Comparison of ENCODE assay signal across 14 cellular contexts in the genomic region with DNA sequence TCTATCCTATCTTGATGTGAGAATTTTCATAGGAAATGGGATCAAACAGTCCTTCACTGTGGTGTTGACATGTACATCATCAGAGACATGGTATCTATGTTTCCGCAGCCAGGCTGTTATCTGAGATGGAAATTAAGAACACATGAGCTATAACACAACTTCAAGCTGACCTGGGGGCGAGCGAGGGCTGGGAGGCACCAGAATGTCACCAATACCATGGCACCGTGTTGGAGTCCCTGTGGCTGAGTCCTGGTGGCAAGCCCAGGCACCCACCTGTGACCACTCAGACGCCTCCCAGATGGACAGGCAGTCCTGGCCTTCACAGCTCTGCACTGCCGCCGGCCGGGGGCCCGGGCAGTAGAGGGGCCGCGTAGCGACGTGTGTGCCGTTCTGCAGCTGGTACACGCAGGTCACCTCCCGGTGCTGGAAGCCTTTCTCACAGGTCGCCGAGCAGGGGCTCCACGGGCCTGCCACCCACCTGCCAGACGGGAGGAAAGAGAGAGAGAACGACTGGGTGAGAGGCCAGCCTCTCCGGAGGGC.
"Had no signal": no experiment of that assay in that cellular context is flagged by ENCODE, and none has a peak within 500 bp of the region (broad histone marks: within the 10 kb centered on the region; RNA-seq: fewer than 3 reads in every experiment).

No MANE protein-coding gene starts in this region.

- H3K4me1 Mint-ChIP-seq: activated B cell treated with CpG ODN at 0.5 μM for 24 hours; activated CD4-positive, alpha-beta T cell treated with anti-CD3 and anti-CD28 coated beads, Interleukin-2, amount 10 ng/mL, durations not matched to agents 7 days and 5 days; activated naive CD4-positive, alpha-beta T cell treated with anti-CD3 and anti-CD28 coated beads, Interleukin-2, amount 50 U/mL, for 24 hours; immature natural killer cell had no signal

- DNase-seq: activated B cell treated with CpG ODN at 0.5 μM for 24 hours; activated CD4-positive, alpha-beta T cell treated with anti-CD3 and anti-CD28 coated beads, Interleukin-2, amount 10 ng/mL, durations not matched to agents 7 days and 5 days; activated CD8-positive, alpha-beta memory T cell treated with anti-CD3 and anti-CD28 coated beads for 24 hours; amygdala; cerebellar nuclear complex; glutamatergic neuron; immature natural killer cell; left cardiac atrium; ovary had no signal

- H3K4me3 ChIP-seq: ovary, uterus had no signal

- H3K9me3 Mint-ChIP-seq: activated B cell treated with CpG ODN at 0.5 μM for 24 hours; activated CD4-positive, alpha-beta T cell treated with anti-CD3 and anti-CD28 coated beads, Interleukin-2, amount 10 ng/mL, durations not matched to agents 7 days and 5 days; activated naive CD4-positive, alpha-beta T cell treated with anti-CD3 and anti-CD28 coated beads, Interleukin-2, amount 50 U/mL, for 24 hours; activated T-helper 2 cell treated with anti-CD3 and anti-CD28 coated beads, Interferon-gamma antibody, Interleukin-2, Interleukin-4, amounts not matched to agents 10 μg/mL and 5 μg/mL and 100 μg/mL, durations not matched to agents 14 hours and 24 hours and 36 hours; brain; T-helper 1 cell treated with Interleukin-12 subunit alpha and Interleukin-12 subunit beta and Interleukin-4 antibody, amounts not matched to agents 30 μg/mL and 1 μg/mL, for 36 hours had no signal

- H3K27me3 ChIP-seq: ovary, uterus had no signal

- H3K27me3 Mint-ChIP-seq: activated B cell treated with CpG ODN at 0.5 μM for 24 hours; activated CD4-positive, alpha-beta T cell treated with anti-CD3 and anti-CD28 coated beads, Interleukin-2, amount 10 ng/mL, durations not matched to agents 7 days and 5 days; activated naive CD4-positive, alpha-beta T cell treated with anti-CD3 and anti-CD28 coated beads, Interleukin-2, amount 50 U/mL, for 24 hours; brain had no signal

- H3K27ac ChIP-seq: ovary, uterus had no signal

- H3K36me3 ChIP-seq: ovary, uterus had no signal

- H3K4me3 Mint-ChIP-seq: activated B cell treated with CpG ODN at 0.5 μM for 24 hours; activated CD4-positive, alpha-beta T cell treated with anti-CD3 and anti-CD28 coated beads, Interleukin-2, amount 10 ng/mL, durations not matched to agents 7 days and 5 days; activated naive CD4-positive, alpha-beta T cell treated with anti-CD3 and anti-CD28 coated beads, Interleukin-2, amount 50 U/mL, for 24 hours; brain; immature natural killer cell; T-helper 1 cell treated with Interleukin-12 subunit alpha and Interleukin-12 subunit beta and Interleukin-4 antibody, amounts not matched to agents 30 μg/mL and 1 μg/mL, for 36 hours had no signal

- H3K9me3 ChIP-seq: ovary, uterus had no signal

- ATAC-seq: left cardiac atrium had no signal

- H3K27ac Mint-ChIP-seq: activated B cell treated with CpG ODN at 0.5 μM for 24 hours; activated CD4-positive, alpha-beta T cell treated with anti-CD3 and anti-CD28 coated beads, Interleukin-2, amount 10 ng/mL, durations not matched to agents 7 days and 5 days; activated naive CD4-positive, alpha-beta T cell treated with anti-CD3 and anti-CD28 coated beads, Interleukin-2, amount 50 U/mL, for 24 hours; activated T-helper 2 cell treated with anti-CD3 and anti-CD28 coated beads, Interferon-gamma antibody, Interleukin-2, Interleukin-4, amounts not matched to agents 10 μg/mL and 5 μg/mL and 100 μg/mL, durations not matched to agents 14 hours and 24 hours and 36 hours; immature natural killer cell; T-helper 1 cell treated with Interleukin-12 subunit alpha and Interleukin-12 subunit beta and Interleukin-4 antibody, amounts not matched to agents 30 μg/mL and 1 μg/mL, for 36 hours had no signal

- H3K36me3 Mint-ChIP-seq: brain, immature natural killer cell had no signal

- H3K4me1 ChIP-seq: uterus had no signal
